Comparison of ENCODE assay signal across 17 cellular contexts in the genomic region with DNA sequence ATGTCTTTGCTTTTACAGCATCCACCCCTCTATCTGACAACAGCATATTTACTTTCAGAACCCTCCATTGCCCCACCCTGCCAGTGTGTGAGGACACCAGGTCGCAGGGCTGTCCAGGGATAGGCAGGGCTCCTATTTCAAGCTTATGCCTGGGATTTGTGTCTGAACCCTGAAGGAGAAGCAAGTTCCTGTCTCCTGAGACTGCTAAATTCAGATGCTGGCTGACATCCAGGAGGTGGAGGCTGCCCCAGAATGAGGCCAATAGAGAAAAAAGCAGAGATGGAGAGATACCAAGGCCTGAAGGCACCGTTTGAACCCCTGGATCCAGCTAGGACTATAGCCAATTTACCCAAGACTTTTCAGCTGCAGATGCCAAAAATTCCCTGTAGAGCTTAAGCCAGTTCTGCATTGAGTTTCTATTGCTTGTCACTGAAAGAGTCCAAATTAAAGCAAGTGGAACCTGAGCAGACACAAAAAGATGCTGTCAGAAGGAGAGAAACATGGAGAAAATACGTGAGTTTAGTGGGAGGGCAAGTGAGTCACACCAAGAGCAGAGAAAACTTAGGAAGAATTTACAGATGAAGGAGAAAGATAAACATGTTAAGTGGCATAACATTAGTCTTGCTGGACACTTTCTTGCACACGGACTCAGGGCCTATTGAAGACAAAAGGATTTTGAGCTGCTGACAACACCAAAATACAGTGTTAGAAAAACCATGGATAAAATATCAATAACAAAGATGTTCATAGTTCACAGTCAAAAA.
DNase-seq lines count a peak whose midpoint lies in the region; ATAC-seq and TF ChIP-seq lines count a peak whose summit lies in the region.
"Had no signal": no experiment of that assay in that cellular context is flagged by ENCODE, and none has a peak within 500 bp of the region (broad histone marks: within the 10 kb centered on the region; RNA-seq: fewer than 3 reads in every experiment).

No MANE protein-coding gene starts in this region.

- TF ChIP-seq CTCF in fibroblast of mammary gland (conservative IDR thresholded peaks at IDR 0.05; ENCODE audit: control insufficient read depth, insufficient read depth, low read depth, low read length) = no peak

- H3K4me3 ChIP-seq in fibroblast of mammary gland (ENCODE audit: control insufficient read depth, low read depth, low read length) = no peak overlapping the region
- H3K4me3 ChIP-seq: coronary artery, hepatocyte had no signal

- DNase-seq in Ammon's horn (ENCODE audit: low spot score) (peak; percentile 13), NCI-H69 (lab: John Stamatoyannopoulos, UW) (peak; percentile 83), fibroblast of mammary gland (ENCODE audit: low read depth) (peak; percentile 26), occipital lobe (lab: John Stamatoyannopoulos, UW) (peak; percentile 21), NCI-H2196 treated with DMSO at 0.1 percent for 48 hours (lab: John Stamatoyannopoulos, UW; ENCODE audit: unreplicated experiment) (no peak)
- DNase-seq: activated CD8-positive, alpha-beta T cell treated with anti-CD3 and anti-CD28 coated beads for 36 hours; Caco-2; GF-D8; NCI-H1048; OCI-M1; WERI-Rb-1 had no signal

- ATAC-seq in GM19023 (IDR thresholded peaks at IDR 0.05; ENCODE audit: unreplicated experiment) (no peak), GM18873 (IDR thresholded peaks at IDR 0.05; ENCODE audit: low FRiP score, unreplicated experiment) (no peak), GM21390 (IDR thresholded peaks at IDR 0.05; ENCODE audit: unreplicated experiment) (no peak)
- ATAC-seq: activated CD8-positive, alpha-beta T cell treated with anti-CD3 and anti-CD28 coated beads for 36 hours; stimulated activated memory B cell treated with anti-CD40 and anti-IgM and Interleukin-4, amounts not matched to agents 10 μg/mL and 1 μg/mL and 100 μg/mL, for 72 hours had no signal
